8 cellular contexts compared by ENCODE assay signal in the genomic region with DNA sequence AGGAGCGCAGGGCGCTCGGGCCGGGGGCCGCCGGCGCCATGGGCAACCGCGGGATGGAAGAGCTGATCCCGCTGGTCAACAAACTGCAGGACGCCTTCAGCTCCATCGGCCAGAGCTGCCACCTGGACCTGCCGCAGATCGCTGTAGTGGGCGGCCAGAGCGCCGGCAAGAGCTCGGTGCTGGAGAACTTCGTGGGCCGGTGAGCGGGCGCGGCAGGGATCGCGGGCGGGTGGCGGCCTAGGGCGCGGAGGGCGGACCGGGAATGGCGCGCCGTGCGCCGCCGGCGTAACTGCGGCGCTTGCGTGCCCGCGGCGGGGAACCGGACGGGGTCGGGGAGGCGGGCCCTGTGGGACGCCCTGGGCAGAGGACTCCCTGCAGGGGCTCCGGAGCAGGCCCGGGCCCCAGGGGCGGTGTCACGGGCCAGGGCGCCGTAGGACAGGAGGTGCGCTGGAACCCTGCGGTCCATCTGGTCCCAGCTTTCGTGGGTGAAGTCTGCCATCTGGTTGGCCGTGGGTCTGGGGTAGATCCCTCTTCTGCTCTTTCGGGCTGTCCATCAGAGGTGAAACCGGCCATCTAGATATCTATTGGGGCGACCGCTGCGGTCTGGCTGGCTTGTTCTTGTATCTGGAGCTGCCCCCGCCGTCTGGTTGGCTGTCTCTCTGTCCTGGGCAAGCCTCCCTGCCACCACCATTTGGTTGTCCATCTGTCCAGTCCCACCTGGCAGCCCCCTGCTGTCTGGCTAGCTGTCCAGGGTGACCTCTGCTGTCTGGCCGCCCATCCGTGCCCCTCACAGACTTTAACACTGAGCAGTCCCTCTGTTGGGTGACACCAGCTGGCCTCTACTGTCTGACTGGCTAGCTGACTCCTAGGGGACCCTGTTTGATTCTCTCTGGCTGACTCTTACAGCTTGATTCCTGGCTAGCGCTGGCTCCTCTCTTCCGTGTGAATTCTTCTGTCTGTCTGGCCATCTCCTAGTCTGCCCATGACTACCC. TPM values are rescaled to one million over a fixed set of nuclear protein-coding genes. Genes with fewer than 3 reads are reported as not detected.
DNase-seq lines count a peak whose midpoint lies in the region; ATAC-seq and TF ChIP-seq lines count a peak whose summit lies in the region.

No MANE protein-coding gene starts in this region.

- peaks cover 41% of the 10 kb centered on the region for H3K4me1 ChIP-seq in mucosa of descending colon (ENCODE audit: low read depth)
- H3K4me1 ChIP-seq in stomach smooth muscle (ENCODE audit: control insufficient read depth, insufficient read depth, low read length): peaks cover 29% of the 10 kb centered on the region

- POLR2A ChIA-PET in activated CD8-positive, alpha-beta T cell treated with anti-CD3 and anti-CD28 coated beads, Interleukin-2, amount 10 ng/mL, durations not matched to agents 7 days and 5 days (lab: Charles Lee): interaction anchor here (0.6 to 3.9 kb wide), 15 partner anchors 9 to 146 kb away, joined by 3 to 26 read pairs (median 5); a partner anchor contains a TSS

- H3K9me3 ChIP-seq in mucosa of descending colon (no peaks in the 10 kb centered on the region), stomach smooth muscle (ENCODE audit: control insufficient read depth in 2 of 2, low read length in 2 of 2) (no peaks in the 10 kb centered on the region)

- no peaks in the 10 kb centered on the region for H3K9me3 Mint-ChIP-seq in activated CD8-positive, alpha-beta T cell treated with anti-CD3 and anti-CD28 coated beads, Interleukin-2, amount 10 ng/mL, durations not matched to agents 7 days and 5 days (ENCODE audit: insufficient read depth)
- no peaks in the 10 kb centered on the region for H3K9me3 Mint-ChIP-seq in endothelial cell (ENCODE audit: unreplicated experiment)

- H3K4me1 Mint-ChIP-seq in activated CD8-positive, alpha-beta T cell treated with anti-CD3 and anti-CD28 coated beads, Interleukin-2, amount 10 ng/mL, durations not matched to agents 7 days and 5 days (ENCODE audit: low read depth): peaks cover 34% of the 10 kb centered on the region
- H3K4me1 Mint-ChIP-seq in endothelial cell (ENCODE audit: unreplicated experiment): peaks cover 8% of the 10 kb centered on the region

- H3K27ac Mint-ChIP-seq in activated CD8-positive, alpha-beta T cell treated with anti-CD3 and anti-CD28 coated beads, Interleukin-2, amount 10 ng/mL, durations not matched to agents 7 days and 5 days: peak overlapping the region; percentile 88
- H3K27ac Mint-ChIP-seq in endothelial cell (ENCODE audit: unreplicated experiment): peak overlapping the region; percentile 93

- CTCF ChIA-PET in activated CD8-positive, alpha-beta T cell treated with anti-CD3 and anti-CD28 coated beads, Interleukin-2, amount 10 ng/mL, durations not matched to agents 7 days and 5 days (lab: Charles Lee): interaction anchor here (0.7 to 7.0 kb wide), 51 partner anchors 9 to 662 kb away, joined by 3 to 195 read pairs (median 5); a partner anchor contains a TSS

- peak overlapping the region; percentile 62 for H3K27ac ChIP-seq in stomach smooth muscle (ENCODE audit: low read length)

- no peaks in the 10 kb centered on the region for H3K27me3 Mint-ChIP-seq in activated CD8-positive, alpha-beta T cell treated with anti-CD3 and anti-CD28 coated beads, Interleukin-2, amount 10 ng/mL, durations not matched to agents 7 days and 5 days (ENCODE audit: low read depth)
- peaks cover 6% of the 10 kb centered on the region for H3K27me3 Mint-ChIP-seq in endothelial cell (ENCODE audit: unreplicated experiment)

- peaks cover 17% of the 10 kb centered on the region for H3K36me3 Mint-ChIP-seq in activated CD8-positive, alpha-beta T cell treated with anti-CD3 and anti-CD28 coated beads, Interleukin-2, amount 10 ng/mL, durations not matched to agents 7 days and 5 days (ENCODE audit: low read depth)
- H3K36me3 Mint-ChIP-seq in endothelial cell (ENCODE audit: low read depth, unreplicated experiment): peaks cover 8% of the 10 kb centered on the region

- ATAC-seq in GM21423 (IDR thresholded peaks at IDR 0.05; ENCODE audit: unreplicated experiment) (peak; percentile 13), mucosa of descending colon (peak; percentile 43)
- ATAC-seq in activated CD8-positive, alpha-beta T cell treated with anti-CD3 and anti-CD28 coated beads, Interleukin-2, amount 10 ng/mL, durations not matched to agents 7 days and 5 days: peak; percentile 14

- peak overlapping the region; percentile 96 for H3K4me3 Mint-ChIP-seq in activated CD8-positive, alpha-beta T cell treated with anti-CD3 and anti-CD28 coated beads, Interleukin-2, amount 10 ng/mL, durations not matched to agents 7 days and 5 days
- H3K4me3 Mint-ChIP-seq in endothelial cell (ENCODE audit: unreplicated experiment): peak overlapping the region; percentile 99

- TF ChIP-seq CTCF in endothelial cell (IDR thresholded peaks at IDR 0.05; ENCODE audit: unreplicated experiment) (no peak), mucosa of descending colon (IDR thresholded peaks at IDR 0.05) (no peak)

- no peaks in the 10 kb centered on the region for H3K27me3 ChIP-seq in stomach smooth muscle (ENCODE audit: control insufficient read depth in 1 of 2, insufficient read depth in 2 of 2, low read length in 2 of 2)

- DNase-seq in COLO668 (lab: John Stamatoyannopoulos, UW; ENCODE audit: unreplicated experiment) (peak; percentile 71), LHCN-M2 (ENCODE audit: low read depth) (peak; percentile 32), endothelial cell (ENCODE audit: low spot score) (peak; percentile 66), mucosa of descending colon (peak in 2 of 3 donors; percentile 72 to 78), NK-92 (lab: John Stamatoyannopoulos, UW; ENCODE audit: unreplicated experiment) (no peak)
- peak; percentile 59 for DNase-seq in activated CD8-positive, alpha-beta T cell treated with anti-CD3 and anti-CD28 coated beads, Interleukin-2, amount 10 ng/mL, durations not matched to agents 7 days and 5 days

- H3K9ac ChIP-seq in stomach smooth muscle (ENCODE audit: low read length in 2 of 2): peak overlapping the region; percentile 86 to 87

- H3K36me3 ChIP-seq in mucosa of descending colon (ENCODE audit: low read depth) (peaks cover 9% of the 10 kb centered on the region), stomach smooth muscle (ENCODE audit: control insufficient read depth in 2 of 2, insufficient read depth in 2 of 2, low read length in 2 of 2) (peaks cover under 1 to 4% of the 10 kb centered on the region in 2 donors)

- intact Hi-C loops in mucosa of descending colon (cut with DNase I, micrococcal nuclease): loop anchor here in 1 of 2 donors (5.0 to 10.0 kb wide), 2 partner anchors 49 to 146 kb away; no protein-coding TSS in a partner anchor

- H3K4me3 ChIP-seq in mucosa of descending colon (peak overlapping the region; percentile 90), stomach smooth muscle (ENCODE audit: low read length in 2 of 2) (peak overlapping the region; percentile 86 to 89)

RNA-seq across cellular contexts. Expression of a gene that starts 0.6 kb away (rescaled TPM):
- total RNA-seq in LHCN-M2 (2014; rRNA removed): 75.3 and 80.3 TPM in 2 replicates
- polyA plus RNA-seq in LHCN-M2 (2012): 87.0 TPM
- 100 to 1,000 TPM; 239 to 240 TPM for total RNA-seq in activated CD8-positive, alpha-beta T cell treated with anti-CD3 and anti-CD28 coated beads, Interleukin-2, amount 10 ng/mL, durations not matched to agents 7 days and 5 days
- total RNA-seq in endothelial cell (ENCODE audit: unreplicated experiment): 184 TPM
- 100 to 1,000 TPM; 318 to 602 (median 562) TPM for total RNA-seq in mucosa of descending colon

RNA-seq across cellular contexts. Expression of a gene that starts 17.3 kb away (rescaled TPM):
- total RNA-seq in LHCN-M2 (2014; rRNA removed): 37.8 and 41.4 TPM in 2 replicates
- 39.2 TPM for polyA plus RNA-seq in LHCN-M2 (2012)
- 10 to 100 TPM; 36.5 to 36.6 TPM for total RNA-seq in activated CD8-positive, alpha-beta T cell treated with anti-CD3 and anti-CD28 coated beads, Interleukin-2, amount 10 ng/mL, durations not matched to agents 7 days and 5 days
- total RNA-seq in endothelial cell (ENCODE audit: unreplicated experiment): 32.5 TPM
- 100 to 1,000 TPM in 2 of 3 donors, 10 to 100 TPM in 1; 57.8 to 107 (median 101) TPM for total RNA-seq in mucosa of descending colon
